In the genomic region with DNA sequence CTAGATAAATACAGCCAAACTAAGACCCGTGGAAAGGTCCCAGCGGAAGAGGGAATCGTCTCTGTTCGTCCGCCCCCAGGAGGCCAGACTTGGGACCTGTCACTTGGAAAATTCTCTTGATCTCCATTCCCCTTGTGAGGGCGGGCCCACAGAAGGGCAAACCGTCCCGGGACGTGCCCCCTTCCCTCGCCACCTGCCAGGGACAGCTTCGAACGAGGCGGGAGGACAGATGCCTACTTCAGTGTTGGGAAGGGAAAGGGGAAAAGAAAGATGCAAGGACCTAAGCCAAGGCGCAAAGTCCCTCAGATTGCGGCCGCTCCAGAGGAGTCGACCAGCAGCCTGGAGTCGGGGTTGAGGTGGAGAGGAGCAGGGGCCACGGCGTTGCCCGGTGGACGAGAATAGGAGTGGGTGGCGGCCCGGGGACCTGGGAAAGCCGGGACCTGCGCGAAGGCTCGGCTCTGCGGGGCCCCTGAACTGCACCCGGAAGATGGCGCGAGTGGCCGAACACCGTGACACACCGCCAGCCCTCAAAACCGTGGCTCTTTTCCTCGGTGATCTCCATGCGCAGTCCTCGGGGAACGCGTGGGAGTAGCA, we compare ENCODE assay signal across 10 cellular contexts. TPM values are rescaled to one million over a fixed set of nuclear protein-coding genes. Genes with fewer than 3 reads are reported as not detected.
DNase-seq lines count a peak whose midpoint lies in the region; ATAC-seq and TF ChIP-seq lines count a peak whose summit lies in the region.
"Had no signal": no experiment of that assay in that cellular context is flagged by ENCODE, and none has a peak within 500 bp of the region (broad histone marks: within the 10 kb centered on the region; RNA-seq: fewer than 3 reads in every experiment).

No MANE protein-coding gene starts in this region.

- H3K36me3 Mint-ChIP-seq in nephron (ENCODE audit: low read depth) = no peaks in the 10 kb centered on the region
- no peaks in the 10 kb centered on the region for H3K36me3 Mint-ChIP-seq in CD8-positive, alpha-beta T cell

- peak overlapping the region; percentile 80 to 88 (median 87) for H3K4me3 Mint-ChIP-seq in nephron
- no peak overlapping the region for H3K4me3 Mint-ChIP-seq in CD8-positive, alpha-beta T cell

- DNase-seq in AG10803 (ENCODE audit: low read depth) (peak; percentile 19), fibroblast of gingiva (ENCODE audit: low read depth) (peak; percentile 19)
- DNase-seq in activated CD4-positive, alpha-beta T cell treated with anti-CD3 and anti-CD28 coated beads, Interleukin-2, amount 50 U/mL, for 1 hour = no peak
- DNase-seq in activated CD8-positive, alpha-beta memory T cell treated with anti-CD3 and anti-CD28 coated beads, Interleukin-2, amount 50 U/mL, for 4 hours = no peak
- DNase-seq in CD8-positive, alpha-beta T cell = no peak
- DNase-seq: COR-L47; effector CD8-positive, alpha-beta T cell had no signal

- peaks cover 54% of the 10 kb centered on the region for H3K4me1 Mint-ChIP-seq in nephron
- peaks cover 41% of the 10 kb centered on the region for H3K4me1 Mint-ChIP-seq in CD8-positive, alpha-beta T cell (ENCODE audit: low read depth)

- intact Hi-C loops in CD8-positive, alpha-beta T cell (cut with DNase I, micrococcal nuclease) = loop anchor here (10.0 kb wide), 3 partner anchors 669 to 1359 kb away; a partner anchor contains a TSS

- peak; percentile 32 for TF ChIP-seq CTCF in AG10803 (conservative IDR thresholded peaks at IDR 0.05; ENCODE audit: low read length)
- TF ChIP-seq CTCF in nephron (IDR thresholded peaks at IDR 0.05; ENCODE audit: unreplicated experiment in 3 of 3) = peak; percentile 51 to 60 (median 54)
- no peak for TF ChIP-seq CTCF in CD8-positive, alpha-beta T cell (IDR thresholded peaks at IDR 0.05)

- H3K27me3 Mint-ChIP-seq in nephron (ENCODE audit: low read depth) = peaks cover 96% of the 10 kb centered on the region
- H3K27me3 Mint-ChIP-seq in CD8-positive, alpha-beta T cell (ENCODE audit: low read depth) = peaks cover 47% of the 10 kb centered on the region

- no peaks in the 10 kb centered on the region for H3K9me3 ChIP-seq in HUES64 (ENCODE audit: insufficient read depth, low read depth, low read length)
- H3K9me3 ChIP-seq in CD8-positive, alpha-beta T cell (ENCODE audit: low read length) = no peaks in the 10 kb centered on the region

- H3K4me3 ChIP-seq in AG10803 (ENCODE audit: low read length) = no peak overlapping the region
- peak overlapping the region; percentile 43 for H3K4me3 ChIP-seq in HUES64 (ENCODE audit: low read length)
- H3K4me3 ChIP-seq in CD8-positive, alpha-beta T cell (ENCODE audit: low read depth, low read length) = no peak overlapping the region

- peak overlapping the region; percentile 35 to 91 (median 49) for H3K27ac Mint-ChIP-seq in nephron
- no peak overlapping the region for H3K27ac Mint-ChIP-seq in CD8-positive, alpha-beta T cell

- no peaks in the 10 kb centered on the region for H3K9me3 Mint-ChIP-seq in nephron
- H3K9me3 Mint-ChIP-seq in CD8-positive, alpha-beta T cell = no peaks in the 10 kb centered on the region

- H3K27me3 ChIP-seq in HUES64 (ENCODE audit: insufficient read depth, low read length) = peaks cover 82% of the 10 kb centered on the region
- peaks cover 9% of the 10 kb centered on the region for H3K27me3 ChIP-seq in CD8-positive, alpha-beta T cell (ENCODE audit: insufficient read depth, low read length)

- no peaks in the 10 kb centered on the region for H3K36me3 ChIP-seq in HUES64 (ENCODE audit: insufficient read depth, low read length)
- no peaks in the 10 kb centered on the region for H3K36me3 ChIP-seq in CD8-positive, alpha-beta T cell (ENCODE audit: insufficient read depth, low read length)

- no peak overlapping the region for H3K27ac ChIP-seq in HUES64 (ENCODE audit: low read depth, low read length)
- H3K27ac ChIP-seq in CD8-positive, alpha-beta T cell (ENCODE audit: low read depth, low read length) = no peak overlapping the region

- no peak overlapping the region for H3K9ac ChIP-seq in HUES64 (ENCODE audit: low read depth, low read length)

- POLR2A ChIA-PET in CD8-positive, alpha-beta T cell (lab: Charles Lee) = no interaction called here

- ATAC-seq in CD8-positive, alpha-beta T cell = no peak
- no peak for ATAC-seq in HG02678 (IDR thresholded peaks at IDR 0.05; ENCODE audit: unreplicated experiment)

- CTCF ChIA-PET in CD8-positive, alpha-beta T cell (lab: Charles Lee) = interaction anchor here (1.3 to 13.9 kb wide), 2 partner anchors 405 to 410 kb away, joined by 3 to 305 read pairs; no protein-coding TSS in a partner anchor

- WGBS in HUES64 = 2% methylated on average over 41 of the region's 41 CpGs

- peaks cover 11% of the 10 kb centered on the region; the same call in 1 of the 2 replicates for H3K4me1 ChIP-seq in HUES64 (ENCODE audit: insufficient read depth, low read length)
- H3K4me1 ChIP-seq in CD8-positive, alpha-beta T cell (ENCODE audit: insufficient read depth, low read length) = peaks cover 19% of the 10 kb centered on the region

RNA-seq across cellular contexts. Expression of a gene that starts 4.4 kb away (rescaled TPM):
- 0.25 TPM for polyA plus RNA-seq in HUES64 (2013, experiment 1 of 2)
- polyA plus RNA-seq in HUES64 (2013, experiment 2 of 2) = 1.0 TPM
- total RNA-seq in CD8-positive, alpha-beta T cell = 1 to 10 TPM in 1 of 2 experiments, under 1 TPM in 1; 0.67 to 1.3 TPM

Comparison
In these comparisons a context has a peak if more than half of its experiments do, and no peak if none do; other contexts are left out.
1. DNase-seq: peak in AG10803 (single experiment) and fibroblast of gingiva (single experiment); none in activated CD4-positive, alpha-beta T cell treated with anti-CD3 and anti-CD28 coated beads, Interleukin-2, amount 50 U/mL, for 1 hour (single experiment), activated CD8-positive, alpha-beta memory T cell treated with anti-CD3 and anti-CD28 coated beads, Interleukin-2, amount 50 U/mL, for 4 hours (single experiment) and CD8-positive, alpha-beta T cell (0 of 7).